21 cellular contexts compared by ENCODE assay signal in genomic region chr6:53830356-53830755, GRCh38. TPM values are rescaled to one million over a fixed set of nuclear protein-coding genes. Genes with fewer than 3 reads are reported as not detected.
DNase-seq lines count a peak whose midpoint lies in the region; ATAC-seq and TF ChIP-seq lines count a peak whose summit lies in the region.
"Had no signal": no experiment of that assay in that cellular context is flagged by ENCODE, and none has a peak within 500 bp of the region (broad histone marks: within the 10 kb centered on the region; RNA-seq: fewer than 3 reads in every experiment).

No MANE protein-coding gene starts in this region.

- no peak for TF ChIP-seq CTCF in WTC11 (IDR thresholded peaks at IDR 0.05)

- intact Hi-C loops in activated CD4-positive, alpha-beta T cell treated with anti-CD3 and anti-CD28 coated beads, Interleukin-2, amount 10 ng/mL, durations not matched to agents 24 days and 14 days (cut with micrococcal nuclease) = loop anchor here (10.0 kb wide), 1 partner anchor 134 kb away; no protein-coding TSS in a partner anchor

- no peaks in the 10 kb centered on the region for H3K36me3 Mint-ChIP-seq in activated CD4-positive, alpha-beta T cell treated with anti-CD3 and anti-CD28 coated beads, Interleukin-2, amount 10 ng/mL, durations not matched to agents 24 days and 14 days (ENCODE audit: low read depth)
- no peaks in the 10 kb centered on the region for H3K36me3 Mint-ChIP-seq in activated CD4-positive, alpha-beta T cell treated with anti-CD3 and anti-CD28 coated beads, Interleukin-2, amount 10 ng/mL, durations not matched to agents 7 days and 5 days (ENCODE audit: low read depth)
- H3K36me3 Mint-ChIP-seq in WTC11 = no peaks in the 10 kb centered on the region
- H3K36me3 Mint-ChIP-seq: CD4-positive, CD25-positive, alpha-beta regulatory T cell had no signal

- ATAC-seq in WTC11 = no peak
- no peak for ATAC-seq in GM18907 (IDR thresholded peaks at IDR 0.05; ENCODE audit: unreplicated experiment)
- ATAC-seq: PC-3 had no signal

- H3K4me3 ChIP-seq in muscle layer of duodenum (ENCODE audit: low read depth in 1 of 2, low read length in 2 of 2) = no peak overlapping the region
- H3K4me3 ChIP-seq: GM23248 had no signal

- no peak overlapping the region for H3K4me3 Mint-ChIP-seq in activated CD4-positive, alpha-beta T cell treated with anti-CD3 and anti-CD28 coated beads, Interleukin-2, amount 10 ng/mL, durations not matched to agents 24 days and 14 days
- H3K4me3 Mint-ChIP-seq in activated CD4-positive, alpha-beta T cell treated with anti-CD3 and anti-CD28 coated beads, Interleukin-2, amount 10 ng/mL, durations not matched to agents 7 days and 5 days = no peak overlapping the region
- no peak overlapping the region for H3K4me3 Mint-ChIP-seq in WTC11
- H3K4me3 Mint-ChIP-seq: CD4-positive, CD25-positive, alpha-beta regulatory T cell had no signal

- H3K27me3 Mint-ChIP-seq in activated CD4-positive, alpha-beta T cell treated with anti-CD3 and anti-CD28 coated beads, Interleukin-2, amount 10 ng/mL, durations not matched to agents 24 days and 14 days = peaks cover 2% of the 10 kb centered on the region
- no peaks in the 10 kb centered on the region for H3K27me3 Mint-ChIP-seq in activated CD4-positive, alpha-beta T cell treated with anti-CD3 and anti-CD28 coated beads, Interleukin-2, amount 10 ng/mL, durations not matched to agents 7 days and 5 days
- H3K27me3 Mint-ChIP-seq in WTC11 (ENCODE audit: low read depth) = no peaks in the 10 kb centered on the region
- H3K27me3 Mint-ChIP-seq: CD4-positive, CD25-positive, alpha-beta regulatory T cell had no signal

- H3K27ac ChIP-seq in muscle layer of duodenum (ENCODE audit: low read length) = peak overlapping the region; percentile 24
- H3K27ac ChIP-seq: 22Rv1, GM23248, RWPE1 had no signal

- POLR2A ChIA-PET in activated CD4-positive, alpha-beta T cell treated with anti-CD3 and anti-CD28 coated beads, Interleukin-2, amount 10 ng/mL, durations not matched to agents 7 days and 5 days (lab: Charles Lee) = no interaction called here
- POLR2A ChIA-PET in WTC11 (lab: Charles Lee) = no interaction called here

- H3K36me3 ChIP-seq in muscle layer of duodenum (ENCODE audit: control insufficient read depth in 1 of 2, insufficient read depth in 2 of 2, low read length in 2 of 2) = no peaks in the 10 kb centered on the region

- H3K9me3 Mint-ChIP-seq in activated CD4-positive, alpha-beta T cell treated with anti-CD3 and anti-CD28 coated beads, Interleukin-2, amount 10 ng/mL, durations not matched to agents 24 days and 14 days = no peaks in the 10 kb centered on the region
- H3K9me3 Mint-ChIP-seq in activated CD4-positive, alpha-beta T cell treated with anti-CD3 and anti-CD28 coated beads, Interleukin-2, amount 10 ng/mL, durations not matched to agents 7 days and 5 days = no peaks in the 10 kb centered on the region
- no peaks in the 10 kb centered on the region for H3K9me3 Mint-ChIP-seq in WTC11

- H3K4me1 Mint-ChIP-seq in activated CD4-positive, alpha-beta T cell treated with anti-CD3 and anti-CD28 coated beads, Interleukin-2, amount 10 ng/mL, durations not matched to agents 24 days and 14 days = peaks cover 5% of the 10 kb centered on the region
- H3K4me1 Mint-ChIP-seq in activated CD4-positive, alpha-beta T cell treated with anti-CD3 and anti-CD28 coated beads, Interleukin-2, amount 10 ng/mL, durations not matched to agents 7 days and 5 days = peaks cover 2% of the 10 kb centered on the region
- peaks cover 54% of the 10 kb centered on the region for H3K4me1 Mint-ChIP-seq in WTC11

- no peaks in the 10 kb centered on the region for H3K9me3 ChIP-seq in muscle layer of duodenum (ENCODE audit: control insufficient read depth in 1 of 2, low read length in 2 of 2)

- H3K27me3 ChIP-seq in muscle layer of duodenum (ENCODE audit: low read depth, low read length) = no peaks in the 10 kb centered on the region

- DNase-seq in activated CD4-positive, alpha-beta T cell treated with anti-CD3 and anti-CD28 coated beads, Interleukin-2, amount 10 ng/mL, durations not matched to agents 24 days and 14 days = peak; percentile 2
- no peak for DNase-seq in activated CD4-positive, alpha-beta T cell treated with anti-CD3 and anti-CD28 coated beads, Interleukin-2, amount 10 ng/mL, durations not matched to agents 7 days and 5 days
- DNase-seq in WTC11 (ENCODE audit: low spot score) = no peak
- DNase-seq in C1 segment of cervical spinal cord (lab: John Stamatoyannopoulos, UW) = no peak
- DNase-seq in epidermal melanocyte (ENCODE audit: insufficient read length, low spot score) = no peak
- no peak for DNase-seq in NCI-H1092 (lab: John Stamatoyannopoulos, UW)
- DNase-seq: CD4-positive, CD25-positive, alpha-beta regulatory T cell; DMS153; GDM1; GM23248; HCEC 1CT; KG1; NCI-H1417 treated with DMSO at 0.1 percent for 48 hours; NCI-H187 treated with DMSO at 0.1 percent for 48 hours; NCI-H524; PC-3; SIG-M5 had no signal

- H3K4me1 ChIP-seq in muscle layer of duodenum (ENCODE audit: control insufficient read depth in 1 of 2, insufficient read depth in 2 of 2, low read length in 2 of 2) = peaks cover 32 to 38% of the 10 kb centered on the region in 2 donors

- CTCF ChIA-PET in activated CD4-positive, alpha-beta T cell treated with anti-CD3 and anti-CD28 coated beads, Interleukin-2, amount 10 ng/mL, durations not matched to agents 7 days and 5 days (lab: Charles Lee) = no interaction called here
- CTCF ChIA-PET in WTC11 (lab: Charles Lee) = interaction anchor here (0.7 to 1.2 kb wide), 4 partner anchors 19 to 111 kb away, joined by 3 to 4 read pairs (median 3); no protein-coding TSS in a partner anchor

- no peak overlapping the region for H3K27ac Mint-ChIP-seq in activated CD4-positive, alpha-beta T cell treated with anti-CD3 and anti-CD28 coated beads, Interleukin-2, amount 10 ng/mL, durations not matched to agents 24 days and 14 days
- H3K27ac Mint-ChIP-seq in activated CD4-positive, alpha-beta T cell treated with anti-CD3 and anti-CD28 coated beads, Interleukin-2, amount 10 ng/mL, durations not matched to agents 7 days and 5 days = no peak overlapping the region
- peak overlapping the region; percentile 37 for H3K27ac Mint-ChIP-seq in WTC11
- H3K27ac Mint-ChIP-seq: CD4-positive, CD25-positive, alpha-beta regulatory T cell had no signal

TF ChIP-seq in WTC11, 78 proteins besides CTCF, POLR2A, EP300 and RAD21:
- TF ChIP-seq GABPB1 (CRISPR knock-in tag; IDR thresholded peaks at IDR 0.05) = no peak
- TF ChIP-seq E2F5 (CRISPR knock-in tag; IDR thresholded peaks at IDR 0.05) = no peak
- no peak for TF ChIP-seq MAX (CRISPR knock-in tag; IDR thresholded peaks at IDR 0.05)

RNA-seq across cellular contexts. Expression of gene LRRC1, which starts 35.6 kb away (rescaled TPM):
- total RNA-seq in activated CD4-positive, alpha-beta T cell treated with anti-CD3 and anti-CD28 coated beads, Interleukin-2, amount 10 ng/mL, durations not matched to agents 24 days and 14 days = 2.3 and 2.7 TPM in 2 replicates
- 1 to 10 TPM; 3.6 to 3.7 TPM for total RNA-seq in activated CD4-positive, alpha-beta T cell treated with anti-CD3 and anti-CD28 coated beads, Interleukin-2, amount 10 ng/mL, durations not matched to agents 7 days and 5 days
- total RNA-seq in WTC11 (2021) = 12.6 to 13.2 TPM (median 12.7 TPM) in 3 replicates
